9 cellular contexts compared by ENCODE assay signal in the genomic region with DNA sequence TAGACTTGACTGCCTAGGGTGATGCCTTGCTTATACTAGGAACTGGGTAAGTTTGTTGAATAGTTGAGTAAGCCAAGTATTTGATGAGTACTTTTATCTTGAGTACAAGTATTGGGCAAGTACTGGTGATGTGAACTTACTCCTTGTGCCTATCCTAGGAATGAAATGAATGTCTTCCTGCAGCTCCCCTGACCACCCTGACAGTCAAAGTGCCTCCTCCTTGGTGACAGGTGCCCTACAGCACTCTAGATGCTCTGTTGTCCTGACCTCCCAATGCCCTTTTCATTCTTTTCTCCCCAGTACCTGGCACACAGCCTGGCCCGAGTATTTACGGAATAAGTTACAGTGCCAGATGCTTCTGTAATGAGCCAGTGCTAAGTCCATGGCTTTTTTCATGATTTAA. TPM values are rescaled to one million over a fixed set of nuclear protein-coding genes. Genes with fewer than 3 reads are reported as not detected.
DNase-seq lines count a peak whose midpoint lies in the region; ATAC-seq and TF ChIP-seq lines count a peak whose summit lies in the region.
"Had no signal": no experiment of that assay in that cellular context is flagged by ENCODE, and none has a peak within 500 bp of the region (broad histone marks: within the 10 kb centered on the region; RNA-seq: fewer than 3 reads in every experiment).

No MANE protein-coding gene starts in this region.

- WGBS in esophagus squamous epithelium, 2 donors = 0 to 38% methylated on average over 2 of the region's 2 CpGs

- H3K9me3 ChIP-seq in esophagus squamous epithelium (no peaks in the 10 kb centered on the region), osteoblast (ENCODE audit: low read depth, low read length) (no peaks in the 10 kb centered on the region)

- no peak overlapping the region for H3K4me2 ChIP-seq in osteoblast (ENCODE audit: insufficient read depth, low read length)

- H3K4me1 ChIP-seq in esophagus squamous epithelium = peaks cover 0 to 24% (median 3%) of the 10 kb centered on the region in 3 donors
- peaks cover 10% of the 10 kb centered on the region for H3K4me1 ChIP-seq in osteoblast (ENCODE audit: insufficient read depth, low read length)

- H3K79me2 ChIP-seq in osteoblast (ENCODE audit: insufficient read depth, low read length) = no peaks in the 10 kb centered on the region

- TF ChIP-seq POLR2A in esophagus squamous epithelium (IDR thresholded peaks at IDR 0.05) = no peak

- peaks cover 12% of the 10 kb centered on the region for H4K20me1 ChIP-seq in osteoblast (ENCODE audit: insufficient read depth, low read length)

- H3K27me3 Mint-ChIP-seq in natural killer cell treated with Interleukin-12 subunit alpha and Interleukin-12 subunit beta and Interleukin-15 and Interleukin-18, amount 100 ng/mL, for 72 hours = no peaks in the 10 kb centered on the region
- H3K27me3 Mint-ChIP-seq: naive B cell had no signal

- H3K36me3 ChIP-seq in esophagus squamous epithelium (peaks cover 8 to 55% (median 14%) of the 10 kb centered on the region in 3 donors), osteoblast (ENCODE audit: insufficient read depth, low read length) (peaks cover 28% of the 10 kb centered on the region)

- no peak overlapping the region for H3K27ac Mint-ChIP-seq in natural killer cell treated with Interleukin-12 subunit alpha and Interleukin-12 subunit beta and Interleukin-15 and Interleukin-18, amount 100 ng/mL, for 72 hours

- H3K27me3 ChIP-seq in esophagus squamous epithelium = no peaks in the 10 kb centered on the region
- H3K27me3 ChIP-seq in osteoblast (ENCODE audit: insufficient read depth, low read length) = peaks cover 4% of the 10 kb centered on the region

- no peak overlapping the region for H3K4me3 ChIP-seq in esophagus squamous epithelium
- no peak overlapping the region for H3K4me3 ChIP-seq in osteoblast (ENCODE audit: insufficient read depth, low read length)

- ATAC-seq in GM18519 (IDR thresholded peaks at IDR 0.05; ENCODE audit: low FRiP score, unreplicated experiment) = no peak
- ATAC-seq in natural killer cell treated with Interleukin-12 subunit alpha and Interleukin-12 subunit beta and Interleukin-15 and Interleukin-18, amount 100 ng/mL, for 72 hours = no peak

- H2AFZ ChIP-seq in osteoblast (ENCODE audit: low read length) = no peak overlapping the region

- H3K4me3 Mint-ChIP-seq in natural killer cell treated with Interleukin-12 subunit alpha and Interleukin-12 subunit beta and Interleukin-15 and Interleukin-18, amount 100 ng/mL, for 72 hours = no peak overlapping the region
- H3K4me3 Mint-ChIP-seq: naive B cell had no signal

- peak; percentile 66 for DNase-seq in EL
- peak; percentile 10 for DNase-seq in NCI-H345 treated with DMSO at 0.1 percent for 48 hours (lab: John Stamatoyannopoulos, UW; ENCODE audit: unreplicated experiment)
- no peak for DNase-seq in esophagus squamous epithelium (lab: John Stamatoyannopoulos, UW)
- peak; percentile 89 for DNase-seq in osteoblast (ENCODE audit: insufficient read length, low spot score, missing footprints)
- no peak for DNase-seq in T-helper 9 cell
- no peak for DNase-seq in activated CD4-positive, alpha-beta T cell treated with anti-CD3 and anti-CD28 coated beads for 1 hour
- DNase-seq in natural killer cell treated with Interleukin-12 subunit alpha and Interleukin-12 subunit beta and Interleukin-15 and Interleukin-18, amount 100 ng/mL, for 72 hours (ENCODE audit: low spot score) = no peak
- DNase-seq: naive B cell had no signal

- peaks cover 18 to 21% of the 10 kb centered on the region in 2 donors for H3K4me1 Mint-ChIP-seq in natural killer cell treated with Interleukin-12 subunit alpha and Interleukin-12 subunit beta and Interleukin-15 and Interleukin-18, amount 100 ng/mL, for 72 hours (ENCODE audit: low read depth in 2 of 2)

- peak overlapping the region in 3 of 4 donors; percentile 16 to 71 (median 58) for H3K27ac ChIP-seq in esophagus squamous epithelium
- H3K27ac ChIP-seq in osteoblast (ENCODE audit: low read depth, low read length) = no peak overlapping the region

- intact Hi-C loops in esophagus squamous epithelium (cut with DNase I) = no loop called here

- no peaks in the 10 kb centered on the region for H3K9me3 Mint-ChIP-seq in natural killer cell treated with Interleukin-12 subunit alpha and Interleukin-12 subunit beta and Interleukin-15 and Interleukin-18, amount 100 ng/mL, for 72 hours
- H3K9me3 Mint-ChIP-seq: naive B cell had no signal

- peaks cover 11% of the 10 kb centered on the region for H3K36me3 Mint-ChIP-seq in natural killer cell treated with Interleukin-12 subunit alpha and Interleukin-12 subunit beta and Interleukin-15 and Interleukin-18, amount 100 ng/mL, for 72 hours

- TF ChIP-seq CTCF in esophagus squamous epithelium (IDR thresholded peaks at IDR 0.05) (no peak), osteoblast (IDR thresholded peaks at IDR 0.05; ENCODE audit: extremely low read depth, low read depth, low read length) (no peak)

RNA-seq across cellular contexts. Expression of a gene that starts 25.5 kb away (rescaled TPM):
- total RNA-seq in esophagus squamous epithelium (10 to 100 TPM in 1 of 4 donors, 1 to 10 TPM in 3; 6.5 to 21.4 (median 7.0) TPM), osteoblast (3.5 and 6.5 TPM in 2 replicates)
- total RNA-seq in natural killer cell treated with Interleukin-12 subunit alpha and Interleukin-12 subunit beta and Interleukin-15 and Interleukin-18, amount 100 ng/mL, for 72 hours = not detected

Comparison
In these comparisons a context has a peak if more than half of its experiments do, and no peak if none do; other contexts are left out.
1. DNase-seq: peak in EL (single experiment), NCI-H345 treated with DMSO at 0.1 percent for 48 hours (single experiment) and osteoblast (single experiment); none in esophagus squamous epithelium (single experiment), T-helper 9 cell (single experiment), activated CD4-positive, alpha-beta T cell treated with anti-CD3 and anti-CD28 coated beads for 1 hour (single experiment) and natural killer cell treated with Interleukin-12 subunit alpha and Interleukin-12 subunit beta and Interleukin-15 and Interleukin-18, amount 100 ng/mL, for 72 hours (single experiment).